1 cellular context compared by ENCODE assay signal in genomic region chr2:202339052-202339870, GRCh38.
TF ChIP-seq lines count a peak whose summit lies in the region.

No MANE protein-coding gene starts in this region.

TF ChIP-seq in GM23338, 12 proteins besides CTCF, POLR2A, EP300 and RAD21 (continued from another document):
- TF ChIP-seq ZNF462 (CRISPR knock-in tag; IDR thresholded peaks at IDR 0.05) (no peak), EZH2 (IDR thresholded peaks at IDR 0.05; ENCODE audit: low read depth, unreplicated experiment) (no peak), STAT1 (IDR thresholded peaks at IDR 0.05; ENCODE audit: unreplicated experiment) (no peak), ZNF331 (CRISPR knock-in tag; IDR thresholded peaks at IDR 0.05; ENCODE audit: low read depth) (no peak), ZNF114 (CRISPR knock-in tag; IDR thresholded peaks at IDR 0.05) (no peak), NANOG (IDR thresholded peaks at IDR 0.05; ENCODE audit: borderline replicate concordance) (no peak), POLR2AphosphoS5 (IDR thresholded peaks at IDR 0.05; ENCODE audit: low read depth) (no peak), REST (IDR thresholded peaks at IDR 0.05; ENCODE audit: unreplicated experiment) (no peak)
TF ChIP-seq in GM23338: peak in this region for 0.
